ENCODE assay signal across 2 cellular contexts in genomic region chr12:66072135-66072534, GRCh38.
TF ChIP-seq lines count a peak whose summit lies in the region.

No MANE protein-coding gene starts in this region.

TF ChIP-seq in SK-N-SH, 30 proteins besides CTCF, POLR2A, EP300 and RAD21 (continued from another document):
- TF ChIP-seq REST (IDR thresholded peaks at IDR 0.05; ENCODE audit: low read depth, low read length) (no peak), RXRA (IDR thresholded peaks at IDR 0.05; ENCODE audit: borderline replicate concordance, low read depth) (no peak), JUND (IDR thresholded peaks at IDR 0.05) (no peak), GATA2 (CRISPR knock-in tag; IDR thresholded peaks at IDR 0.05) (no peak), RCOR1 (IDR thresholded peaks at IDR 0.05; ENCODE audit: low read length) (no peak), RFX5 (IDR thresholded peaks at IDR 0.05; ENCODE audit: low read length) (no peak), FOSL2 (IDR thresholded peaks at IDR 0.05; ENCODE audit: borderline replicate concordance, low read depth) (no peak), GABPA (IDR thresholded peaks at IDR 0.05; ENCODE audit: low read depth) (no peak), TCF12 (IDR thresholded peaks at IDR 0.05) (no peak), NFIC (IDR thresholded peaks at IDR 0.05; ENCODE audit: borderline replicate concordance) (no peak), MEF2A (IDR thresholded peaks at IDR 0.05; ENCODE audit: borderline replicate concordance, low read depth) (no peak)
- TF ChIP-seq, protein P1, sequence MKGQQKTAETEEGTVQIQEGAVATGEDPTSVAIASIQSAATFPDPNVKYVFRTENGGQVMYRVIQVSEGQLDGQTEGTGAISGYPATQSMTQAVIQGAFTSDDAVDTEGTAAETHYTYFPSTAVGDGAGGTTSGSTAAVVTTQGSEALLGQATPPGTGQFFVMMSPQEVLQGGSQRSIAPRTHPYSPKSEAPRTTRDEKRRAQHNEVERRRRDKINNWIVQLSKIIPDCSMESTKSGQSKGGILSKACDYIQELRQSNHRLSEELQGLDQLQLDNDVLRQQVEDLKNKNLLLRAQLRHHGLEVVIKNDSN (IDR thresholded peaks at IDR 0.05; ENCODE audit: borderline replicate concordance, low read depth): no peak

TF ChIP-seq in SK-N-SH treated with all-trans-retinoic acid at 6 μM for 48 hours, 23 proteins besides CTCF, POLR2A, EP300 and RAD21 (continued from another document):
- no peak for TF ChIP-seq RARB (CRISPR knock-in tag; IDR thresholded peaks at IDR 0.05)
- TF ChIP-seq PPARA (CRISPR knock-in tag; IDR thresholded peaks at IDR 0.05; ENCODE audit: borderline replicate concordance): no peak
- TF ChIP-seq, protein P2, sequence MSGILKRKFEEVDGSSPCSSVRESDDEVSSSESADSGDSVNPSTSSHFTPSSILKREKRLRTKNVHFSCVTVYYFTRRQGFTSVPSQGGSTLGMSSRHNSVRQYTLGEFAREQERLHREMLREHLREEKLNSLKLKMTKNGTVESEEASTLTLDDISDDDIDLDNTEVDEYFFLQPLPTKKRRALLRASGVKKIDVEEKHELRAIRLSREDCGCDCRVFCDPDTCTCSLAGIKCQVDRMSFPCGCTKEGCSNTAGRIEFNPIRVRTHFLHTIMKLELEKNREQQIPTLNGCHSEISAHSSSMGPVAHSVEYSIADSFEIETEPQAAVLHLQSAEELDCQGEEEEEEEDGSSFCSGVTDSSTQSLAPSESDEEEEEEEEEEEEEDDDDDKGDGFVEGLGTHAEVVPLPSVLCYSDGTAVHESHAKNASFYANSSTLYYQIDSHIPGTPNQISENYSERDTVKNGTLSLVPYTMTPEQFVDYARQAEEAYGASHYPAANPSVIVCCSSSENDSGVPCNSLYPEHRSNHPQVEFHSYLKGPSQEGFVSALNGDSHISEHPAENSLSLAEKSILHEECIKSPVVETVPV (CRISPR knock-in tag; IDR thresholded peaks at IDR 0.05): no peak
